Comparison of ENCODE assay signal across 22 cellular contexts in genomic region chr13:35231426-35231825, GRCh38.
"Had no signal": no experiment of that assay in that cellular context is flagged by ENCODE, and none has a peak within 500 bp of the region (broad histone marks: within the 10 kb centered on the region; RNA-seq: fewer than 3 reads in every experiment).

No MANE protein-coding gene starts in this region.

- H3K4me3 ChIP-seq: K562, PC-9, Peyer's patch, SJCRH30 had no signal

- H3K27ac ChIP-seq: HL-60, KMS-11, PC-9, Peyer's patch, SJCRH30 had no signal

- H3K9me3 ChIP-seq: Peyer's patch, SJCRH30 had no signal

- H3K36me3 ChIP-seq: Peyer's patch, SJCRH30 had no signal

- H3K4me1 ChIP-seq: Peyer's patch, SJCRH30 had no signal

- ATAC-seq: K562, Right ventricle myocardium inferior, SK-N-SH treated with all-trans-retinoic acid at 6 μM for 48 hours had no signal

- H3K27me3 ChIP-seq: Peyer's patch, SJCRH30 had no signal

- FAIRE-seq: HTR-8/SVneo, K562 had no signal

- DNase-seq: Kasumi-1, MM.1S, NCI-H1092 treated with DMSO at 0.1 percent for 48 hours, NCI-H1436 treated with DMSO at 0.1 percent for 48 hours, NCI-H1694, NCI-H187 treated with DMSO at 0.1 percent for 48 hours, NCI-H2029 treated with DMSO at 0.1 percent for 48 hours, NCI-H2171 treated with DMSO at 0.1 percent for 48 hours, NCI-H2227 treated with DMSO at 0.1 percent for 48 hours, NCI-H524, NCI-H526 treated with DMSO at 0.1 percent for 48 hours, NCI-H774, PC-9, Peyer's patch, SHP77 treated with DMSO at 0.1 percent for 48 hours, SJCRH30 had no signal
